ENCODE assay signal across 21 cellular contexts in genomic region chr7:96800824-96801223, GRCh38.
DNase-seq lines count a peak whose midpoint lies in the region; ATAC-seq and TF ChIP-seq lines count a peak whose summit lies in the region.
"Had no signal": no experiment of that assay in that cellular context is flagged by ENCODE, and none has a peak within 500 bp of the region (broad histone marks: within the 10 kb centered on the region; RNA-seq: fewer than 3 reads in every experiment).

No MANE protein-coding gene starts in this region.

- no peak for TF ChIP-seq POLR2A in esophagus squamous epithelium (IDR thresholded peaks at IDR 0.05)

- H3K4me3 ChIP-seq in esophagus squamous epithelium: no peak overlapping the region
- no peak overlapping the region for H3K4me3 ChIP-seq in colonic mucosa
- H3K4me3 ChIP-seq: breast epithelium, Peyer's patch, upper lobe of right lung had no signal

- intact Hi-C loops in esophagus squamous epithelium (cut with DNase I): no loop called here
- intact Hi-C loops in colonic mucosa (cut with DNase I): no loop called here

- H3K9me3 ChIP-seq in esophagus squamous epithelium (no peaks in the 10 kb centered on the region), colonic mucosa (no peaks in the 10 kb centered on the region)
- H3K9me3 ChIP-seq: breast epithelium, Peyer's patch, upper lobe of right lung had no signal

- H3K27me3 ChIP-seq in esophagus squamous epithelium: peaks cover 0 to 42% (median 0%) of the 10 kb centered on the region in 4 donors
- H3K27me3 ChIP-seq in colonic mucosa: no peaks in the 10 kb centered on the region
- H3K27me3 ChIP-seq: Peyer's patch, upper lobe of right lung had no signal

- ATAC-seq in stimulated activated naive CD8-positive, alpha-beta T cell treated with anti-CD3 and anti-CD28 coated beads, Interleukin-15, Interleukin-2, amounts not matched to agents 100 U/mL and 50 U/mL, for 24 hours: no peak
- ATAC-seq: activated naive CD8-positive, alpha-beta T cell treated with anti-CD3 and anti-CD28 coated beads, Interleukin-2, amount 50 U/mL, for 24 hours; natural killer cell; stimulated activated naive CD8-positive, alpha-beta T cell treated with anti-CD3 and anti-CD28 coated beads, Interleukin-15, amount 100 ng/mL, for 72 hours; upper lobe of right lung had no signal

- H3K4me1 ChIP-seq in esophagus squamous epithelium: no peaks in the 10 kb centered on the region
- no peaks in the 10 kb centered on the region for H3K4me1 ChIP-seq in colonic mucosa
- H3K4me1 ChIP-seq: breast epithelium, Peyer's patch, upper lobe of right lung had no signal

- 31 to 34% methylated on average over 2 of the region's 2 CpGs for WGBS in esophagus squamous epithelium, 2 donors

- TF ChIP-seq CTCF in esophagus squamous epithelium (IDR thresholded peaks at IDR 0.05): peak in 4 of 6 experiments; percentile 20 to 50 (median 40)
- TF ChIP-seq CTCF in colonic mucosa (IDR thresholded peaks at IDR 0.05): no peak

- H3K36me3 ChIP-seq in esophagus squamous epithelium (no peaks in the 10 kb centered on the region), colonic mucosa (no peaks in the 10 kb centered on the region)
- H3K36me3 ChIP-seq: breast epithelium, Peyer's patch, upper lobe of right lung had no signal

- peak; percentile 37 for DNase-seq in SIG-M5 treated with dmso at 0.1 percent for 504 hours (lab: John Stamatoyannopoulos, UW; ENCODE audit: unreplicated experiment)
- no peak for DNase-seq in SIG-M5 (lab: John Stamatoyannopoulos, UW)
- DNase-seq in SK-N-DZ (ENCODE audit: low spot score): peak; percentile 7
- DNase-seq in esophagus squamous epithelium (lab: John Stamatoyannopoulos, UW): no peak
- no peak for DNase-seq in NCI-H1694 (lab: John Stamatoyannopoulos, UW)
- DNase-seq in AG08396 (ENCODE audit: low spot score): no peak
- DNase-seq in colonic mucosa: no peak
- no peak for DNase-seq in stimulated activated naive CD8-positive, alpha-beta T cell treated with anti-CD3 and anti-CD28 coated beads, Interleukin-15, Interleukin-2, amounts not matched to agents 100 U/mL and 50 U/mL, for 24 hours
- DNase-seq: activated CD4-positive, alpha-beta T cell treated with anti-CD3 and anti-CD28 coated beads, Interleukin-2, amount 10 ng/mL, durations not matched to agents 24 days and 14 days; activated naive CD8-positive, alpha-beta T cell treated with anti-CD3 and anti-CD28 coated beads, Interleukin-2, amount 50 U/mL, for 24 hours; CD4-positive, alpha-beta T cell; mesenchymal stem cell; natural killer cell; NCI-H1105; NCI-H2081 treated with DMSO at 0.1 percent for 48 hours; NCI-H526; Peyer's patch; stimulated activated CD4-positive, alpha-beta T cell treated with anti-CD3 and anti-CD28 coated beads, Interleukin-2, amount 100 ng/mL, for 48 hours; stimulated activated naive CD8-positive, alpha-beta T cell treated with anti-CD3 and anti-CD28 coated beads, Interleukin-15, amount 100 ng/mL, for 72 hours; upper lobe of right lung had no signal

- H3K27ac ChIP-seq in esophagus squamous epithelium: no peak overlapping the region
- H3K27ac ChIP-seq in colonic mucosa: no peak overlapping the region
- H3K27ac ChIP-seq: breast epithelium, Peyer's patch, upper lobe of right lung had no signal

- H3K9ac ChIP-seq in colonic mucosa (ENCODE audit: low read depth in 2 of 2, low read length in 2 of 2): no peak overlapping the region

Comparison
In these comparisons a context has a peak if more than half of its experiments do, and no peak if none do; other contexts are left out.
1. DNase-seq: peak in SIG-M5 treated with dmso at 0.1 percent for 504 hours (single experiment) and SK-N-DZ (single experiment); none in SIG-M5 (single experiment), esophagus squamous epithelium (single experiment), NCI-H1694 (single experiment), AG08396 (single experiment), colonic mucosa (single experiment) and stimulated activated naive CD8-positive, alpha-beta T cell treated with anti-CD3 and anti-CD28 coated beads, Interleukin-15, Interleukin-2, amounts not matched to agents 100 U/mL and 50 U/mL, for 24 hours (single experiment).